1 cellular context compared by ENCODE assay signal in genomic region chr20:41572010-41572572, GRCh38.
A peak's percentile ranks its signal among the peaks of the same experiment; 100 is the strongest.
TF ChIP-seq lines count a peak whose summit lies in the region.

No MANE protein-coding gene starts in this region.

TF ChIP-seq in H1, 55 proteins besides CTCF, POLR2A, EP300 and RAD21:
- TF ChIP-seq, protein P1, sequence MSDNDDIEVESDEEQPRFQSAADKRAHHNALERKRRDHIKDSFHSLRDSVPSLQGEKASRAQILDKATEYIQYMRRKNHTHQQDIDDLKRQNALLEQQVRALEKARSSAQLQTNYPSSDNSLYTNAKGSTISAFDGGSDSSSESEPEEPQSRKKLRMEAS (IDR thresholded peaks at IDR 0.05) = peak; percentile 16; the same call in 1 of the 2 replicates
- no peak for TF ChIP-seq KDM5A (IDR thresholded peaks at IDR 0.05; ENCODE audit: low read length)
